ENCODE assay signal across 17 cellular contexts in the genomic region with DNA sequence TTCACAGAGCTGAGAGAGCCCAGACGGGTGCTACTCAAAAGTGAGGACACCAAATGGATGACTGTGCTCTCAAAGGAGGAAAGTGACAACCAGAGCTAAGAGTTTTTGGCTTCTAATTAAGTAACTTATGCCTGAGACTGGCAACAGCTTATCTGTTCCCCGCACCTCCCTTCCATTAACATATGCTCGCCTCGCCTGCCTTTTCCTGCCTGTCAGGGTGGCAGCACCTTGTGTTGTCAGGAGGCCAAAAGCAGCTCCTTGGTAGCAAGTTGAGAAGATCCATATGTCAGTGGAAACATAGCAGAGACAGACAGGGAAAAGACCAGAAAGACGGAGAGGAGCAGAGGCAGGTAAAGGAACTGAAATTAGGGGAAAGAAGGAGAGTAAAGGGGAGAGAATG.
DNase-seq lines count a peak whose midpoint lies in the region; TF ChIP-seq lines count a peak whose summit lies in the region.
"Had no signal": no experiment of that assay in that cellular context is flagged by ENCODE, and none has a peak within 500 bp of the region (broad histone marks: within the 10 kb centered on the region; RNA-seq: fewer than 3 reads in every experiment).

No MANE protein-coding gene starts in this region.

- H2BK120ac ChIP-seq in H9 (ENCODE audit: low read depth, low read length, poor library complexity, severe bottlenecking): no peak overlapping the region

- H3K79me1 ChIP-seq in H9 (ENCODE audit: insufficient read depth, low read depth, low read length, poor library complexity, severe bottlenecking): no peaks in the 10 kb centered on the region

- no CpG with 5 or more reads among the region's 5 CpGs for WGBS in H9 (ENCODE audit: extremely low coverage, insufficient read length, low lambda C conversion rate)
- WGBS in endodermal cell (ENCODE audit: insufficient coverage in 1 of 2, insufficient read length in 1 of 2), 2 experiments: 68 to 90% methylated on average over 4 to 5 of the region's 5 CpGs

- no peak overlapping the region for H4K5ac ChIP-seq in H9 (ENCODE audit: insufficient read length, low read depth, low read length)

- H2BK5ac ChIP-seq in H9 (ENCODE audit: insufficient read length, low read length): no peak overlapping the region

- no peaks in the 10 kb centered on the region for H3K9me3 ChIP-seq in H9 (ENCODE audit: control insufficient read depth, low read depth, low read length)
- H3K9me3 ChIP-seq in endodermal cell (ENCODE audit: control insufficient read depth, low read length): peaks cover 24% of the 10 kb centered on the region
- H3K9me3 ChIP-seq: BE2C, Caco-2 had no signal

- no peak overlapping the region; a peak in 1 of 5 replicates for H3K4me3 Mint-ChIP-seq in H9
- no peak overlapping the region for H3K4me3 Mint-ChIP-seq in endodermal cell
- H3K4me3 Mint-ChIP-seq: CD4-positive, alpha-beta T cell; HFFc6 had no signal

- no peak overlapping the region for H2AFZ ChIP-seq in H9 (ENCODE audit: low read length)

- no peaks in the 10 kb centered on the region for H3K27me3 ChIP-seq in H9 (ENCODE audit: insufficient read depth, low read length)
- H3K27me3 ChIP-seq in endodermal cell (ENCODE audit: control insufficient read depth, insufficient read depth, low read length, poor library complexity, severe bottlenecking): no peaks in the 10 kb centered on the region
- H3K27me3 ChIP-seq: BE2C had no signal

- peaks cover 18 to 22% of the 10 kb centered on the region in 2 experiments for H3K4me1 Mint-ChIP-seq in H9
- H3K4me1 Mint-ChIP-seq in endodermal cell: peaks cover 11% of the 10 kb centered on the region

- no peaks in the 10 kb centered on the region for H3K36me3 ChIP-seq in endodermal cell (ENCODE audit: control insufficient read depth, insufficient read depth, low read length)
- H3K36me3 ChIP-seq: BE2C had no signal

- H3K18ac ChIP-seq in H9 (ENCODE audit: insufficient read length, low read depth, low read length): no peak overlapping the region

- H3K23ac ChIP-seq in H9 (ENCODE audit: insufficient read length, low read depth, low read length): no peak overlapping the region

- H2AK5ac ChIP-seq in H9 (ENCODE audit: insufficient read length, low read length): no peak overlapping the region

- no peak overlapping the region for H2BK12ac ChIP-seq in H9 (ENCODE audit: insufficient read length, low read depth, low read length)

- peaks cover 2% of the 10 kb centered on the region; the same call in 1 of the 2 replicates for H3K4me1 ChIP-seq in H9 (ENCODE audit: insufficient read depth, low read length)
- H3K4me1 ChIP-seq in endodermal cell (ENCODE audit: control insufficient read depth, insufficient read depth, low read length): no peaks in the 10 kb centered on the region
- H3K4me1 ChIP-seq: BE2C, Caco-2 had no signal

- no peak overlapping the region for H4K91ac ChIP-seq in H9 (ENCODE audit: insufficient read length, low read depth, low read length)

- H3K4me2 ChIP-seq in H9 (ENCODE audit: insufficient read depth, insufficient read length, low read length): no peak overlapping the region

- no peak overlapping the region for H2BK20ac ChIP-seq in H9 (ENCODE audit: low read depth, low read length, poor library complexity, severe bottlenecking)

- H4K8ac ChIP-seq in H9 (replicated peaks; ENCODE audit: insufficient read length, low read depth, low read length): no peak overlapping the region

- H3K9me3 Mint-ChIP-seq in H9 (no peaks in the 10 kb centered on the region; a peak in 1 of 5 replicates), endodermal cell (no peaks in the 10 kb centered on the region)
- H3K9me3 Mint-ChIP-seq: CD4-positive, alpha-beta T cell; HFFc6 had no signal

- H3K4me3 ChIP-seq in endodermal cell (ENCODE audit: low read length): no peak overlapping the region
- H3K4me3 ChIP-seq: GM12878 had no signal

- TF ChIP-seq CTCF in H9 (conservative IDR thresholded peaks at IDR 0.05) (no peak), endodermal cell (conservative IDR thresholded peaks at IDR 0.05) (no peak)

- H3K9ac ChIP-seq in H9 (ENCODE audit: extremely low read depth, insufficient read length, low read length): no peak overlapping the region
- H3K9ac ChIP-seq in endodermal cell (ENCODE audit: extremely low read depth, low read length, poor library complexity, severe bottlenecking): no peak overlapping the region

- no peak overlapping the region for H2BK15ac ChIP-seq in H9 (ENCODE audit: low read depth, low read length)

- DNase-seq in NCI-H2171 treated with DMSO at 0.1 percent for 48 hours (lab: John Stamatoyannopoulos, UW) (peak; percentile 28), NCI-H2171 (lab: John Stamatoyannopoulos, UW) (no peak), H9 (no peak), endodermal cell (peak; percentile 62), superior temporal gyrus (ENCODE audit: extremely low spot score) (peak; percentile 15), NCI-H2227 treated with DMSO at 0.1 percent for 48 hours (lab: John Stamatoyannopoulos, UW) (no peak), NCI-H2227 (lab: John Stamatoyannopoulos, UW; ENCODE audit: unreplicated experiment) (no peak), inferior parietal cortex (ENCODE audit: extremely low spot score) (no peak)
- DNase-seq: 8988T; BE2C; Caco-2; CD4-positive, alpha-beta T cell; DMS79 treated with DMSO at 0.1 percent for 48 hours; HFFc6; KG1 had no signal

- H3K36me3 Mint-ChIP-seq in H9 (ENCODE audit: insufficient read depth in 1 of 3, low read depth in 3 of 3) (peaks cover 0 to 2% (median 0%) of the 10 kb centered on the region in 3 experiments; a peak in 2 of 7 replicates), endodermal cell (ENCODE audit: low read depth) (no peaks in the 10 kb centered on the region)

- H3K23me2 ChIP-seq in H9 (ENCODE audit: insufficient read length, low read depth, low read length, poor library complexity, severe bottlenecking): no peaks in the 10 kb centered on the region

- H3T11ph ChIP-seq in H9 (ENCODE audit: low read length): no peak overlapping the region

- no peaks in the 10 kb centered on the region for H4K20me1 ChIP-seq in H9 (ENCODE audit: control insufficient read depth, insufficient read depth, insufficient read length)

- H3K4ac ChIP-seq in H9 (ENCODE audit: low read depth, low read length): no peak overlapping the region

- no peak overlapping the region for H3K14ac ChIP-seq in H9 (ENCODE audit: insufficient read depth, low read length)

- H3K56ac ChIP-seq in H9 (ENCODE audit: insufficient read length, low read depth, low read length): no peak overlapping the region

- H3K27ac Mint-ChIP-seq in H9: peak overlapping the region in 2 of 3 experiments; percentile 30 to 92; a peak in 4 of 7 replicates
- no peak overlapping the region for H3K27ac Mint-ChIP-seq in endodermal cell
- H3K27ac Mint-ChIP-seq: CD4-positive, alpha-beta T cell; HFFc6 had no signal

- H3K79me2 ChIP-seq in H9 (ENCODE audit: insufficient read depth, low read length): no peaks in the 10 kb centered on the region

- no peaks in the 10 kb centered on the region; the same call in 1 of the 2 replicates for H3K27me3 Mint-ChIP-seq in H9 (ENCODE audit: low read depth)
- no peaks in the 10 kb centered on the region for H3K27me3 Mint-ChIP-seq in endodermal cell (ENCODE audit: insufficient read depth)
- H3K27me3 Mint-ChIP-seq: CD4-positive, alpha-beta T cell had no signal

- H3K27ac ChIP-seq in H9 (ENCODE audit: insufficient read length, low read depth, low read length) (no peak overlapping the region), endodermal cell (ENCODE audit: low read depth, low read length) (no peak overlapping the region)
- H3K27ac ChIP-seq: C4-2B had no signal

Comparison
In these comparisons a context has a peak if more than half of its experiments do, and no peak if none do; other contexts are left out.
1. DNase-seq: peak in NCI-H2171 treated with DMSO at 0.1 percent for 48 hours (single experiment), endodermal cell (single experiment) and superior temporal gyrus (single experiment); none in NCI-H2171 (single experiment), H9 (single experiment), NCI-H2227 treated with DMSO at 0.1 percent for 48 hours (single experiment), NCI-H2227 (single experiment) and inferior parietal cortex (single experiment).